8 cellular contexts compared by ENCODE assay signal in the genomic region with DNA sequence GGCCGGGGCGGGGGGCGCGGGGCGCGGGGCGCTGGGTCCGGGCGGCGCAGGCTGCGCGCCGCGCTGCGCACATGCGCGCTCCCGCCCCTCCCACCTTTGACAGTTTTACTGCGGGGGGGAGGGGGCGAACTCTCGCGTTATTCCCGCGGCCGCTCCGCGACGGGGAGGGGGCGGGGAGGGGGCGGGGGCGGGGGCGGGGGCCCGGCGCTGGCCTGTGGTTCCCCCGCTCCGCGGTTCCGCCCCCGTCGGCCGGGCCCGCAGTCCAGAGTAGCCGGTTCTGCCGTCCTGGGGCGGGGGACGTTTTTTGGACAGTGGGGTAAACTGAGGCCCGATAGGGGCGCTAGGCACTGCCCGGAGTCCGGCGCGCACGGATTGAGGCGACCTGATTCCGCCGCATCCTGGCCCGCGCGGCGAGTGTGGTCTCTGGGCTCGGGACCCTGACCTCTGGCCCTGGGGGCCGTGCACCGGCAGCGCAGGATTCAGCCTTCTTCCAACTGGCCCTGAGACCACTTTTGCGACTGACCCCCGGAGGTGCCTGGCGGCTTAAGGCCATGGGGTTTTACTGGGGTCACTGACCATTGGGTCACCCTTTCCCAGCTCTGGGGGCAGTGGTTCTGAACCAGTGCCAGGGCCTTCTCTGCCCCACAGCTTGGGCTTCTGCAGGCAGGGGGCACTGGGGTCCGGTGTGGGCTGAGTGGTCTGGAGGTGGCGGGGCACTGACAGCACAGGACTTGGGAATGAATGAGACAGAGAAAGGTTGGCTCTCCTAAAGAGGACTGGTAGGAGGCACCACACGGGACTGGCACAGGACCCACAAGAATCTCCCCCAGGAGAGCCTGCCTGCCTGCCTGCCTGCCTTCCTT. TPM values are rescaled to one million over a fixed set of nuclear protein-coding genes. Genes with fewer than 3 reads are reported as not detected.
A peak's percentile ranks its signal among the peaks of the same experiment; 100 is the strongest.
DNase-seq lines count a peak whose midpoint lies in the region; ATAC-seq, FAIRE-seq and TF ChIP-seq lines count a peak whose summit lies in the region.

Gene ZNF512B (minus strand): TSS at position 80 of the 863 bp plus-strand sequence. CDS start 1,980 bp downstream, outside the sequence.

- intact Hi-C loops in cardiac septum (cut with DNase I): loop anchor here (10.0 kb wide), 1 partner anchor 185 kb away; no protein-coding TSS in a partner anchor
- intact Hi-C loops in pancreas (cut with DNase I): loop anchor here in 1 of 3 donors (5.0 to 10.0 kb wide), 2 partner anchors 188 to 425 kb away; partner anchors contain the start of gene SRMS

- no peak within 1 kb of the TSS for H2BK15ac ChIP-seq in H9 (ENCODE audit: low read depth, low read length)

- H3K79me1 ChIP-seq in H9 (ENCODE audit: insufficient read depth, low read depth, low read length, poor library complexity, severe bottlenecking): no peaks in the 10 kb centered on the region

- no peak within 1 kb of the TSS for H2BK20ac ChIP-seq in H9 (ENCODE audit: low read depth, low read length, poor library complexity, severe bottlenecking)

- no peak within 1 kb of the TSS; the same call in 1 of the 2 replicates for H3K14ac ChIP-seq in H9 (ENCODE audit: insufficient read depth, low read length)

- no peak within 1 kb of the TSS for H3K18ac ChIP-seq in H9 (ENCODE audit: insufficient read length, low read depth, low read length)

- H3K4me3 Mint-ChIP-seq in H9: peak within 1 kb of the TSS; percentile 82 to 85
- H3K4me3 Mint-ChIP-seq in activated naive CD8-positive, alpha-beta T cell treated with anti-CD3 and anti-CD28 coated beads, Interleukin-2, amount 50 U/mL, for 24 hours: peak within 1 kb of the TSS; percentile 78

- no peak within 1 kb of the TSS for H4K5ac ChIP-seq in H9 (ENCODE audit: insufficient read length, low read depth, low read length)

- no peak within 1 kb of the TSS for H2BK5ac ChIP-seq in H9 (ENCODE audit: insufficient read length, low read length)

- peaks cover 9 to 28% (median 25%) of the 10 kb centered on the region in 11 experiments for H3K9me3 ChIP-seq in BLaER1 treated with 17β-estradiol and CSF1 and Interleukin-3, amounts not matched to agents 10 nM and 100 nM (replicated peaks in 1 of 11)
- peaks cover 26% of the 10 kb centered on the region for H3K9me3 ChIP-seq in H9 (ENCODE audit: control insufficient read depth, low read depth, low read length)
- H3K9me3 ChIP-seq in pancreas: no peaks in the 10 kb centered on the region

- peaks cover 18 to 23% of the 10 kb centered on the region in 2 experiments for H3K4me1 Mint-ChIP-seq in H9
- peaks cover 18% of the 10 kb centered on the region for H3K4me1 Mint-ChIP-seq in activated naive CD8-positive, alpha-beta T cell treated with anti-CD3 and anti-CD28 coated beads, Interleukin-2, amount 50 U/mL, for 24 hours

- H2AK5ac ChIP-seq in H9 (ENCODE audit: insufficient read length, low read length): no peak within 1 kb of the TSS

- H3K27me3 ChIP-seq in BLaER1 treated with 17β-estradiol and CSF1 and Interleukin-3, amounts not matched to agents 10 nM and 100 nM: no peaks in the 10 kb centered on the region; a peak in 1 of 22 replicates
- H3K27me3 ChIP-seq in H9 (ENCODE audit: insufficient read depth, low read length) (no peaks in the 10 kb centered on the region; the same call in 1 of the 2 replicates), pancreas (no peaks in the 10 kb centered on the region)

- WGBS in H9 (ENCODE audit: extremely low coverage, insufficient read length, low lambda C conversion rate): no CpG with 5 or more reads among the region's 70 CpGs
- WGBS in pancreas, 2 donors: 3 to 4% methylated on average over 41 to 59 of the region's 70 CpGs

- peak; percentile 11 for ATAC-seq in activated naive CD8-positive, alpha-beta T cell treated with anti-CD3 and anti-CD28 coated beads, Interleukin-2, amount 50 U/mL, for 24 hours
- peak; percentile 62 to 76 (median 64) for ATAC-seq in pancreas

- H4K91ac ChIP-seq in H9 (ENCODE audit: insufficient read length, low read depth, low read length): no peak within 1 kb of the TSS

- H3K4me2 ChIP-seq in BLaER1 treated with 17β-estradiol and CSF1 and Interleukin-3, amounts not matched to agents 10 nM and 100 nM: peak within 1 kb of the TSS; percentile 93 to 100 (median 99)
- H3K4me2 ChIP-seq in H9 (ENCODE audit: insufficient read depth, insufficient read length, low read length): peak within 1 kb of the TSS; percentile 62

- H3K36me3 ChIP-seq in BLaER1 treated with 17β-estradiol and CSF1 and Interleukin-3, amounts not matched to agents 10 nM and 100 nM: peaks cover 20 to 27% (median 24%) of the 10 kb centered on the region in 11 experiments
- H3K36me3 ChIP-seq in pancreas: no peaks in the 10 kb centered on the region

- no peak within 1 kb of the TSS for H2AFZ ChIP-seq in H9 (ENCODE audit: low read length)

- peak within 1 kb of the TSS in 1 of 3 experiments; percentile 92; a peak in 2 of 7 replicates for H3K27ac Mint-ChIP-seq in H9
- peak within 1 kb of the TSS; percentile 67 for H3K27ac Mint-ChIP-seq in activated naive CD8-positive, alpha-beta T cell treated with anti-CD3 and anti-CD28 coated beads, Interleukin-2, amount 50 U/mL, for 24 hours

- H3K23ac ChIP-seq in H9 (ENCODE audit: insufficient read length, low read depth, low read length): no peak within 1 kb of the TSS

- H3K4me3 ChIP-seq in BLaER1 treated with 17β-estradiol and CSF1 and Interleukin-3, amounts not matched to agents 10 nM and 100 nM: peak within 1 kb of the TSS; percentile 73 to 86 (median 79)
- H3K4me3 ChIP-seq in pancreas: peak within 1 kb of the TSS; percentile 44 to 67 (median 58)

- no peaks in the 10 kb centered on the region for H3K79me2 ChIP-seq in H9 (ENCODE audit: insufficient read depth, low read length)

- no peak within 1 kb of the TSS for H2BK120ac ChIP-seq in H9 (ENCODE audit: low read depth, low read length, poor library complexity, severe bottlenecking)

- H4K8ac ChIP-seq in H9 (replicated peaks; ENCODE audit: insufficient read length, low read depth, low read length): no peak within 1 kb of the TSS

- no peak within 1 kb of the TSS for H3K4ac ChIP-seq in H9 (ENCODE audit: low read depth, low read length)

- H3K9ac ChIP-seq in BLaER1 treated with 17β-estradiol and CSF1 and Interleukin-3, amounts not matched to agents 10 nM and 100 nM: peak within 1 kb of the TSS; percentile 90 to 99 (median 94)
- H3K9ac ChIP-seq in H9 (ENCODE audit: extremely low read depth, insufficient read length, low read length): no peak within 1 kb of the TSS

- H2BK12ac ChIP-seq in H9 (ENCODE audit: insufficient read length, low read depth, low read length): no peak within 1 kb of the TSS

- H3K27ac ChIP-seq in BLaER1 treated with 17β-estradiol and CSF1 and Interleukin-3, amounts not matched to agents 10 nM and 100 nM: peak within 1 kb of the TSS; percentile 86 to 96 (median 89)
- H3K27ac ChIP-seq in H9 (ENCODE audit: insufficient read length, low read depth, low read length) (no peak within 1 kb of the TSS), pancreas (peak within 1 kb of the TSS in 2 of 4 donors; percentile 16 to 42)

- H3K56ac ChIP-seq in H9 (ENCODE audit: insufficient read length, low read depth, low read length): no peak within 1 kb of the TSS

- peaks cover 6 to 32% (median 22%) of the 10 kb centered on the region in 3 experiments for H3K36me3 Mint-ChIP-seq in H9 (ENCODE audit: insufficient read depth in 1 of 3, low read depth in 3 of 3)
- peaks cover 17% of the 10 kb centered on the region for H3K36me3 Mint-ChIP-seq in activated naive CD8-positive, alpha-beta T cell treated with anti-CD3 and anti-CD28 coated beads, Interleukin-2, amount 50 U/mL, for 24 hours (ENCODE audit: low read depth)

- H4K20me1 ChIP-seq in BLaER1 treated with 17β-estradiol and CSF1 and Interleukin-3, amounts not matched to agents 10 nM and 100 nM: 0 out of 22 replicates have a peak, but pooled peaks cover 0 to 6% (median 0%) of the 10 kb centered on the region in 11 experiments
- H4K20me1 ChIP-seq in H9 (ENCODE audit: control insufficient read depth, insufficient read depth, insufficient read length): no peaks in the 10 kb centered on the region

- no peak within 1 kb of the TSS for H3T11ph ChIP-seq in H9 (ENCODE audit: low read length)

- peaks cover 21 to 43% (median 37%) of the 10 kb centered on the region in 10 experiments for H3K4me1 ChIP-seq in BLaER1 treated with 17β-estradiol and CSF1 and Interleukin-3, amounts not matched to agents 10 nM and 100 nM
- H3K4me1 ChIP-seq in H9 (ENCODE audit: insufficient read depth, low read length): no peaks in the 10 kb centered on the region; the same call in 1 of the 2 replicates
- H3K4me1 ChIP-seq in pancreas: peaks cover 0 to 9% (median 0%) of the 10 kb centered on the region in 3 donors

- H3K9me3 Mint-ChIP-seq in H9: peaks cover 2 to 10% of the 10 kb centered on the region in 2 experiments; a peak in 3 of 5 replicates
- H3K9me3 Mint-ChIP-seq in activated naive CD8-positive, alpha-beta T cell treated with anti-CD3 and anti-CD28 coated beads, Interleukin-2, amount 50 U/mL, for 24 hours: no peaks in the 10 kb centered on the region

- TF ChIP-seq CTCF in H9 (conservative IDR thresholded peaks at IDR 0.05) (no peak), pancreas (IDR thresholded peaks at IDR 0.05) (no peak)

- peaks cover 11% of the 10 kb centered on the region for H3K23me2 ChIP-seq in H9 (ENCODE audit: insufficient read length, low read depth, low read length, poor library complexity, severe bottlenecking)

- peak; percentile 57 for DNase-seq in H9
- DNase-seq in RPMI7951 (ENCODE audit: low read depth): peak; percentile 61
- peak; percentile 60 for DNase-seq in activated naive CD8-positive, alpha-beta T cell treated with anti-CD3 and anti-CD28 coated beads, Interleukin-2, amount 50 U/mL, for 24 hours
- no peak for DNase-seq in cardiac septum (ENCODE audit: low spot score)
- DNase-seq in pancreas: peak; percentile 69 to 86 (median 80)
- no peak for DNase-seq in DMS153 treated with DMSO at 0.1 percent for 48 hours (lab: John Stamatoyannopoulos, UW; ENCODE audit: unreplicated experiment)
- DNase-seq in MV-4-11 (lab: John Stamatoyannopoulos, UW): no peak

- H3K27me3 Mint-ChIP-seq in H9 (ENCODE audit: low read depth): peaks cover 14% of the 10 kb centered on the region
- no peaks in the 10 kb centered on the region for H3K27me3 Mint-ChIP-seq in activated naive CD8-positive, alpha-beta T cell treated with anti-CD3 and anti-CD28 coated beads, Interleukin-2, amount 50 U/mL, for 24 hours

- no peak for FAIRE-seq in pancreas (lab: Jason Lieb, UNC)

RNA-seq across cellular contexts. Expression of gene ZNF512B, which starts in this region (rescaled TPM):
- total RNA-seq in H9 (2021) (43.8 and 46.0 TPM in 2 replicates), cardiac septum (12.8 TPM), pancreas (10 to 100 TPM in 3 of 6 donors, 1 to 10 TPM in 3; 8.5 to 12.8 (median 9.8) TPM)
- total RNA-seq in RPMI7951 (2014; rRNA removed; shearing (Covaris generic)): 2.8 and 4.0 TPM in 2 replicates
- 10 to 100 TPM; 12.8 to 22.0 TPM for polyA plus RNA-seq in pancreas

Comparison
In these comparisons a context has a peak if more than half of its experiments do, and no peak if none do; other contexts are left out.
1. DNase-seq: peak in H9 (single experiment), RPMI7951 (single experiment), activated naive CD8-positive, alpha-beta T cell treated with anti-CD3 and anti-CD28 coated beads, Interleukin-2, amount 50 U/mL, for 24 hours (single experiment) and pancreas (6 of 6); none in cardiac septum (single experiment), DMS153 treated with DMSO at 0.1 percent for 48 hours (single experiment) and MV-4-11 (single experiment).